ENCODE assay signal across 2 cellular contexts in the genomic region with DNA sequence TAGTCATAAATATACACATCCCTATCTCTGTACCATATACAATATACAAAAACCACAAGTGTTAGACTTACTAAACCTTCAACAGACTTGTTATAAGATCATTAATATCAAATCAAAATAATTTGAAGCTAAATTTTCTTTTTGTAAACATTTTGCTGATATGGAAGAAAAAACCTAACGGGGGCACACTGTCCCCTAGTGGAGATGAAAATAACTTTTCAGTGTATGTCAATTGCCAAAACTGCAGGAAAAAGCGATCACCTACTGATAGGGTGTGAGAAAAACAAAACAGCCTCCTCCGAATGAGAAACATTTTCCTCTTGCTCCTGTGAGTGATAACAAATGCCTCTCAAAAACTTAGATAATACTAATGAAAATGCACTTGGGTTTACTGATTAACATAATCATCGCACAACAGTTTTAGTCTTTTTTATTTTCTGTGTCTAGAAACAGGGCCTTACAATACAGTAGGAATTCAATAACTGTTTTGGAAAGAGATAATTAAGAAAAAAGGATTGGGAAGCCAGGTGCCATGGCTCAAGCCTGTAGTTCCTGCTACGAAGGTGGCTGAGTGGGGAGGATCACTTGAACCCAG.
TF ChIP-seq lines count a peak whose summit lies in the region.

No MANE protein-coding gene starts in this region.

TF ChIP-seq in IMR-90, 13 proteins besides CTCF, POLR2A, EP300 and RAD21:
- no peak for TF ChIP-seq USF2 (IDR thresholded peaks at IDR 0.05; ENCODE audit: low read depth, low read length)
- peak; percentile 48 for TF ChIP-seq SMC3 (IDR thresholded peaks at IDR 0.05; ENCODE audit: low read depth, low read length)
- TF ChIP-seq CHD1 (IDR thresholded peaks at IDR 0.05; ENCODE audit: low read depth, low read length), result no peak
- peak; percentile 79 for TF ChIP-seq MAFK (IDR thresholded peaks at IDR 0.05; ENCODE audit: low read depth, low read length)
TF ChIP-seq in IMR-90: peak in this region for 2.

TF ChIP-seq in K562, 482 proteins besides CTCF, POLR2A, EP300 and RAD21:
- TF ChIP-seq ZNF316 (IDR thresholded peaks at IDR 0.05) (peak; percentile 85), RBBP5 (IDR thresholded peaks at IDR 0.05; ENCODE audit: borderline replicate concordance, insufficient read depth, low read length, poor library complexity, severe bottlenecking) (no peak), MAFF (IDR thresholded peaks at IDR 0.05; ENCODE audit: low read length) (peak; percentile 23; the same call in 1 of the 2 replicates), MAFG (tag; conservative IDR thresholded peaks at IDR 0.05) (peak; percentile 58), CHAMP1 (IDR thresholded peaks at IDR 0.05) (0 out of 2 replicates have a peak, but pooled peaks have one; percentile 49), C11orf30 (IDR thresholded peaks at IDR 0.05; ENCODE audit: low read depth) (peak; percentile 75)
- TF ChIP-seq, protein P1, sequence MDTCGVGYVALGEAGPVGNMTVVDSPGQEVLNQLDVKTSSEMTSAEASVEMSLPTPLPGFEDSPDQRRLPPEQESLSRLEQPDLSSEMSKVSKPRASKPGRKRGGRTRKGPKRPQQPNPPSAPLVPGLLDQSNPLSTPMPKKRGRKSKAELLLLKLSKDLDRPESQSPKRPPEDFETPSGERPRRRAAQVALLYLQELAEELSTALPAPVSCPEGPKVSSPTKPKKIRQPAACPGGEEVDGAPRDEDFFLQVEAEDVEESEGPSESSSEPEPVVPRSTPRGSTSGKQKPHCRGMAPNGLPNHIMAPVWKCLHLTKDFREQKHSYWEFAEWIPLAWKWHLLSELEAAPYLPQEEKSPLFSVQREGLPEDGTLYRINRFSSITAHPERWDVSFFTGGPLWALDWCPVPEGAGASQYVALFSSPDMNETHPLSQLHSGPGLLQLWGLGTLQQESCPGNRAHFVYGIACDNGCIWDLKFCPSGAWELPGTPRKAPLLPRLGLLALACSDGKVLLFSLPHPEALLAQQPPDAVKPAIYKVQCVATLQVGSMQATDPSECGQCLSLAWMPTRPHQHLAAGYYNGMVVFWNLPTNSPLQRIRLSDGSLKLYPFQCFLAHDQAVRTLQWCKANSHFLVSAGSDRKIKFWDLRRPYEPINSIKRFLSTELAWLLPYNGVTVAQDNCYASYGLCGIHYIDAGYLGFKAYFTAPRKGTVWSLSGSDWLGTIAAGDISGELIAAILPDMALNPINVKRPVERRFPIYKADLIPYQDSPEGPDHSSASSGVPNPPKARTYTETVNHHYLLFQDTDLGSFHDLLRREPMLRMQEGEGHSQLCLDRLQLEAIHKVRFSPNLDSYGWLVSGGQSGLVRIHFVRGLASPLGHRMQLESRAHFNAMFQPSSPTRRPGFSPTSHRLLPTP (IDR thresholded peaks at IDR 0.05; ENCODE audit: borderline replicate concordance, extremely low read depth, insufficient read length), result no peak
